ENCODE assay signal across 1 cellular context in the genomic region with DNA sequence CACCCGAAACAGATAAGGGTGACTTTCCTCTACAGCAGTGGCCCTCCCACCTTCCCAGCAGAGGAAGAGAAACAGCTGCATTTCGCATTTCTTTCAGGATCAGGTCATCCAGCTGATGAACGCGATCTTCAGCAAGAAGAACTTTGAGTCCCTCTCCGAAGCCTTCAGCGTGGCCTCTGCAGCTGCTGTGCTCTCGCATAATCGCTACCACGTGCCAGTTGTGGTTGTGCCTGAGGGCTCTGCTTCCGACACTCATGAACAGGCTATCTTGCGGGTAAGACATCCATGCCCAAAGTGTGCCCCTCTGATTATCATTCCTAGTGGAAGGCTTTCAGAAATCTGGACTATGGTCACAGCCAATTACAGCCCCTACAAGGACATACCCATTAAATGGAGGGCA.
A peak's percentile ranks its signal among the peaks of the same experiment; 100 is the strongest.
TF ChIP-seq lines count a peak whose summit lies in the region.

No MANE protein-coding gene starts in this region.

TF ChIP-seq in HepG2, 621 proteins besides CTCF, POLR2A, EP300 and RAD21:
- TF ChIP-seq MIXL1 (CRISPR knock-in tag; IDR thresholded peaks at IDR 0.05) (no peak), RBM22 (optimal IDR thresholded peaks at IDR 0.05; ENCODE audit: low read length) (peak; percentile 85)
